1 cellular context compared by ENCODE assay signal in genomic region chr19:1018932-1019615, GRCh38.
TF ChIP-seq lines count a peak whose summit lies in the region.

No MANE protein-coding gene starts in this region.

TF ChIP-seq in GM23338, 12 proteins besides CTCF, POLR2A, EP300 and RAD21 (continued from another document):
- TF ChIP-seq ZNF462 (CRISPR knock-in tag; IDR thresholded peaks at IDR 0.05) (no peak), EZH2phosphoT487 (IDR thresholded peaks at IDR 0.05; ENCODE audit: unreplicated experiment) (no peak)
